Comparison of ENCODE assay signal across 8 cellular contexts in the genomic region with DNA sequence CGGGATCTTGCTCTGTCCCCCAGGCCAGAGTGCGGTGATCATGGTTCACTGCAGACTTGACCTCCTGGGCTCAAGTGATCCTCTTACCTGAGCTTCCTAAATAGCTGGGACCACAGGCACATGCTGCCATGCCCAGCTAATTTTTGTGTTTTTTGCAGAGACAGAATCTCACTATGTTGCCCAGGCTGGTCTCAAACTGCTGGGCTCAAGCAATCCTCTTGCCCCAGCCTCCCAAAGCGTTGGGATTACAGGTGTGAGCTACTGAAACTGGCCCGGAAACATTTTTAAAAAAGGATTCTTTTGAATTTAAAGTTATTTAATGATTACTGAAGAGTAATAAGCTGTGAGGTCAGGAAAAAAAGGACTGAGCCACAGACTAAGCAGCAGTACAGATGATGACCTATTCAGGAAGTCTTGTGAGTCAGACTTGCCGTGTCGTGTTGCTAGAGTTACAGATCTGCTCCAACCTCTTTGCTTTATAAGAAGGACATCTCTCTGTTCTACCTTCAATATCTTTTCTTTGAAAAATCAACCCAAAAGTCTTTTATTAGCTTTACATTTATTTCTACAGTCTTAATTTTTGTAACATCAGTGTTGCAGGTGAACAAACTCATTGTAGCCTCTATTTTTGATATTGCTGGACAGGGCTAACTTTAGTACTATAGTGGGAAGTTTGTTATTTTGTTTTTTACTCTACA.
DNase-seq lines count a peak whose midpoint lies in the region; FAIRE-seq and TF ChIP-seq lines count a peak whose summit lies in the region.

No MANE protein-coding gene starts in this region.

- peaks cover 35% of the 10 kb centered on the region for H3K79me2 ChIP-seq in endothelial cell of umbilical vein (ENCODE audit: control insufficient read depth, insufficient read depth, low read length)

- H3K9me3 ChIP-seq in endothelial cell of umbilical vein (replicated peaks; ENCODE audit: control insufficient read depth, insufficient read depth, low read length) = no peaks in the 10 kb centered on the region

- no peaks in the 10 kb centered on the region for H3K27me3 Mint-ChIP-seq in activated CD4-positive, alpha-beta T cell treated with anti-CD3 and anti-CD28 coated beads, Interleukin-2, amount 10 ng/mL, durations not matched to agents 7 days and 5 days

- peak overlapping the region; percentile 73 for H3K9ac ChIP-seq in endothelial cell of umbilical vein (replicated peaks; ENCODE audit: extremely low read depth, insufficient read depth, low read length)

- POLR2A ChIA-PET in activated CD4-positive, alpha-beta T cell treated with anti-CD3 and anti-CD28 coated beads, Interleukin-2, amount 10 ng/mL, durations not matched to agents 7 days and 5 days (lab: Charles Lee) = interaction anchor here (0.6 to 1.2 kb wide), 2 partner anchors 117 to 685 kb away, joined by 3 read pairs; no protein-coding TSS in a partner anchor
- POLR2A ChIA-PET in endothelial cell of umbilical vein (lab: Charles Lee) = no interaction called here

- H2AFZ ChIP-seq in endothelial cell of umbilical vein (ENCODE audit: low read depth, low read length) = no peak overlapping the region

- H3K27ac Mint-ChIP-seq in activated CD4-positive, alpha-beta T cell treated with anti-CD3 and anti-CD28 coated beads, Interleukin-2, amount 10 ng/mL, durations not matched to agents 7 days and 5 days = peak overlapping the region; percentile 86

- no peaks in the 10 kb centered on the region for H3K9me1 ChIP-seq in endothelial cell of umbilical vein (replicated peaks; ENCODE audit: control insufficient read depth, extremely low read depth, insufficient read depth, low read length)

- TF ChIP-seq CTCF in GM13977 (IDR thresholded peaks at IDR 0.05; ENCODE audit: extremely low read depth, insufficient read depth, missing control alignments) = no peak
- TF ChIP-seq CTCF in endothelial cell of umbilical vein (IDR thresholded peaks at IDR 0.05; ENCODE audit: extremely low read depth in 1 of 2, insufficient read depth in 1 of 2, low read depth in 1 of 2, low read length in 2 of 2) = no peak

- FAIRE-seq in endothelial cell of umbilical vein (lab: Jason Lieb, UNC) = peak; percentile 93

- H3K9me3 Mint-ChIP-seq in activated CD4-positive, alpha-beta T cell treated with anti-CD3 and anti-CD28 coated beads, Interleukin-2, amount 10 ng/mL, durations not matched to agents 7 days and 5 days = no peaks in the 10 kb centered on the region

- TF ChIP-seq POLR2A in endothelial cell of umbilical vein (IDR thresholded peaks at IDR 0.05; ENCODE audit: low read depth, low read length) = no peak

- H3K4me1 Mint-ChIP-seq in activated CD4-positive, alpha-beta T cell treated with anti-CD3 and anti-CD28 coated beads, Interleukin-2, amount 10 ng/mL, durations not matched to agents 7 days and 5 days = peaks cover 76% of the 10 kb centered on the region

- peaks cover 46% of the 10 kb centered on the region for H3K36me3 Mint-ChIP-seq in activated CD4-positive, alpha-beta T cell treated with anti-CD3 and anti-CD28 coated beads, Interleukin-2, amount 10 ng/mL, durations not matched to agents 7 days and 5 days (ENCODE audit: low read depth)

- DNase-seq in GM13977 (ENCODE audit: low spot score) (peak; percentile 58), HuH-7.5 (ENCODE audit: low spot score) (peak; percentile 78), endothelial cell of umbilical vein (ENCODE audit: low read depth, low spot score) (peak; percentile 93), renal cortical epithelial cell (ENCODE audit: low read depth) (peak; percentile 88), iPS-NIHi7 (ENCODE audit: extremely low spot score) (no peak), NCI-H524 (lab: John Stamatoyannopoulos, UW) (no peak), NCI-H526 (lab: John Stamatoyannopoulos, UW) (no peak)
- peak; percentile 73 for DNase-seq in activated CD4-positive, alpha-beta T cell treated with anti-CD3 and anti-CD28 coated beads, Interleukin-2, amount 10 ng/mL, durations not matched to agents 7 days and 5 days

- H4K20me1 ChIP-seq in endothelial cell of umbilical vein (replicated peaks; ENCODE audit: control insufficient read depth, extremely low read depth, insufficient read depth, low read length) = no peaks in the 10 kb centered on the region

- dilution Hi-C loops in endothelial cell of umbilical vein (cut with MboI; ENCODE audit: extremely low pct_ligation_motif_present, low sequenced_read_pairs) = no loop called here

- peak overlapping the region; percentile 55 for H3K4me3 Mint-ChIP-seq in activated CD4-positive, alpha-beta T cell treated with anti-CD3 and anti-CD28 coated beads, Interleukin-2, amount 10 ng/mL, durations not matched to agents 7 days and 5 days

- H3K4me1 ChIP-seq in endothelial cell of umbilical vein (ENCODE audit: control insufficient read depth, extremely low read depth, insufficient read depth, low read length) = peaks cover 37% of the 10 kb centered on the region

- no peaks in the 10 kb centered on the region for H3K36me3 ChIP-seq in endothelial cell of umbilical vein (ENCODE audit: control insufficient read depth in 2 of 2, extremely low read depth in 1 of 2, insufficient read depth in 2 of 2, low read length in 2 of 2)

- in situ Hi-C loops in GM13977 (cut with MboI; ENCODE audit: low pct_unique_long_range_greater_than_20kb, low sequenced_read_pairs, unreplicated experiment) = no loop called here

- BruUV-seq in endothelial cell of umbilical vein (replicated peaks; lab: Mats Ljungman, UMichigan) = no TSS peak

- H3K27ac ChIP-seq in endothelial cell of umbilical vein (ENCODE audit: insufficient read depth, low read depth, low read length) = peak overlapping the region; percentile 95

- no peaks in the 10 kb centered on the region for H3K27me3 ChIP-seq in endothelial cell of umbilical vein (ENCODE audit: control insufficient read depth in 2 of 2, insufficient read depth in 2 of 2, low read length in 2 of 2)

- CTCF ChIA-PET in activated CD4-positive, alpha-beta T cell treated with anti-CD3 and anti-CD28 coated beads, Interleukin-2, amount 10 ng/mL, durations not matched to agents 7 days and 5 days (lab: Charles Lee) = interaction anchor here (0.5 to 2.4 kb wide), 13 partner anchors 9 to 302 kb away, joined by 3 to 14 read pairs (median 3); partner anchors contain the start of gene NCOA3
- CTCF ChIA-PET in endothelial cell of umbilical vein (lab: Charles Lee) = interaction anchor here (0.8 to 5.8 kb wide), 9 partner anchors 10 to 414 kb away, joined by 3 to 46 read pairs (median 4); partner anchors contain the start of gene NCOA3

- intact Hi-C loops in endothelial cell of umbilical vein (cut with micrococcal nuclease) = loop anchor here (2.0 kb wide), 1 partner anchor 34 kb away; no protein-coding TSS in a partner anchor

- H3K4me3 ChIP-seq in endothelial cell of umbilical vein (replicated peaks in 1 of 3; ENCODE audit: insufficient read depth in 1 of 3, low read depth in 1 of 3, low read length in 3 of 3) = no peak overlapping the region

- H3K4me2 ChIP-seq in endothelial cell of umbilical vein (ENCODE audit: insufficient read depth, low read length) = peak overlapping the region; percentile 74

TF ChIP-seq in endothelial cell of umbilical vein, 7 proteins besides CTCF, POLR2A, EP300 and RAD21:
- peak; percentile 92 for TF ChIP-seq FOS (IDR thresholded peaks at IDR 0.05; ENCODE audit: borderline replicate concordance, insufficient read depth, low read length)
- TF ChIP-seq GATA2 (IDR thresholded peaks at IDR 0.05; ENCODE audit: insufficient read depth, insufficient read length, low read depth, low read length) = peak; percentile 24
- no peak for TF ChIP-seq EZH2 (IDR thresholded peaks at IDR 0.05; ENCODE audit: borderline replicate concordance, low read depth, low read length, severe bottlenecking)
- peak; percentile 96 for TF ChIP-seq JUN (IDR thresholded peaks at IDR 0.05; ENCODE audit: borderline replicate concordance, insufficient read depth, insufficient read length, low read depth)

Comparison
In these comparisons a context has a peak if more than half of its experiments do, and no peak if none do; other contexts are left out.
1. DNase-seq: peak in GM13977 (single experiment), HuH-7.5 (single experiment), activated CD4-positive, alpha-beta T cell treated with anti-CD3 and anti-CD28 coated beads, Interleukin-2, amount 10 ng/mL, durations not matched to agents 7 days and 5 days (single experiment), endothelial cell of umbilical vein (single experiment) and renal cortical epithelial cell (single experiment); none in iPS-NIHi7 (single experiment), NCI-H524 (0 of 2) and NCI-H526 (0 of 2).